In genomic region chr4:158787718-158788441, GRCh38 we compare ENCODE assay signal across 17 cellular contexts. TPM values are rescaled to one million over a fixed set of nuclear protein-coding genes. Genes with fewer than 3 reads are reported as not detected.
A peak's percentile ranks its signal among the peaks of the same experiment; 100 is the strongest.
DNase-seq lines count a peak whose midpoint lies in the region; ATAC-seq, FAIRE-seq and TF ChIP-seq lines count a peak whose summit lies in the region.
"Had no signal": no experiment of that assay in that cellular context is flagged by ENCODE, and none has a peak within 500 bp of the region (broad histone marks: within the 10 kb centered on the region; RNA-seq: fewer than 3 reads in every experiment).

No MANE protein-coding gene starts in this region.

- H3K27me3 ChIP-seq in Loucy (ENCODE audit: insufficient read depth, low read length, poor library complexity, severe bottlenecking) (no peaks in the 10 kb centered on the region), K562 (ENCODE audit: control insufficient read depth in 2 of 2, insufficient read depth in 2 of 2, low read length in 2 of 2) (no peaks in the 10 kb centered on the region), lower lobe of right lung (ENCODE audit: low read depth) (no peaks in the 10 kb centered on the region), subcutaneous abdominal adipose tissue (ENCODE audit: control insufficient read depth in 5 of 5, insufficient read depth in 4 of 5, low read length in 5 of 5) (no peaks in the 10 kb centered on the region)
- H3K27me3 ChIP-seq: brain microvascular endothelial cell had no signal

- H3K36me3 ChIP-seq in Loucy (ENCODE audit: insufficient read depth, low read length) (no peaks in the 10 kb centered on the region), K562 (ENCODE audit: control insufficient read depth, insufficient read depth, low read length) (no peaks in the 10 kb centered on the region), lower lobe of right lung (no peaks in the 10 kb centered on the region), subcutaneous abdominal adipose tissue (ENCODE audit: control insufficient read depth in 5 of 5, insufficient read depth in 5 of 5, low read length in 5 of 5) (no peaks in the 10 kb centered on the region)
- H3K36me3 ChIP-seq: brain microvascular endothelial cell had no signal

- WGBS in K562 (ENCODE audit: insufficient coverage, low coverage, missing lambda C conversion rate): 24% methylated on average over 15 of the region's 15 CpGs

- H3K27ac ChIP-seq in K562 (ENCODE audit: extremely low read depth, low read depth, low read length) (no peak overlapping the region), lower lobe of right lung (peak overlapping the region; percentile 21), subcutaneous abdominal adipose tissue (ENCODE audit: low read depth, low read length) (peak overlapping the region; percentile 94)
- H3K27ac ChIP-seq: brain microvascular endothelial cell had no signal

- CTCF ChIA-PET in K562 (lab: Yijun Ruan, JAX; ENCODE audit: low intra/inter-chr PET ratio): no interaction called here
- CTCF ChIA-PET in activated CD8-positive, alpha-beta T cell treated with anti-CD3 and anti-CD28 coated beads, Interleukin-2, amount 10 ng/mL, durations not matched to agents 7 days and 5 days (lab: Charles Lee): interaction anchor here (1.3 kb wide), 1 partner anchor 35 kb away, joined by 3 read pairs; no protein-coding TSS in a partner anchor

- ATAC-seq in K562 (peak; percentile 91), lower lobe of right lung (peak in 1 of 2 donors; percentile 18), GM19035 (IDR thresholded peaks at IDR 0.05; ENCODE audit: unreplicated experiment) (no peak), GM18868 (IDR thresholded peaks at IDR 0.05; ENCODE audit: unreplicated experiment) (no peak)
- no peak for ATAC-seq in activated CD8-positive, alpha-beta T cell treated with anti-CD3 and anti-CD28 coated beads, Interleukin-2, amount 10 ng/mL, durations not matched to agents 7 days and 5 days
- ATAC-seq: activated naive CD4-positive, alpha-beta T cell treated with anti-CD3 and anti-CD28 coated beads, Interleukin-2, amount 50 U/mL, for 72 hours had no signal

- H4K20me1 ChIP-seq in Loucy (ENCODE audit: insufficient read depth, low read length, poor library complexity, severe bottlenecking) (no peaks in the 10 kb centered on the region), K562 (replicated peaks; ENCODE audit: control insufficient read depth, insufficient read depth, low read length) (peaks cover 9% of the 10 kb centered on the region; the same call in 1 of the 2 replicates)

- no peak overlapping the region for H3K4me3 Mint-ChIP-seq in activated CD8-positive, alpha-beta T cell treated with anti-CD3 and anti-CD28 coated beads, Interleukin-2, amount 10 ng/mL, durations not matched to agents 7 days and 5 days
- H3K4me3 Mint-ChIP-seq: activated CD4-positive, alpha-beta memory T cell treated with anti-CD3 and anti-CD28 coated beads, Interleukin-2, amount 10 ng/mL, durations not matched to agents 7 days and 5 days had no signal

- H3F3A ChIP-seq in Loucy (ENCODE audit: low read depth): no peaks in the 10 kb centered on the region

- no peak overlapping the region for H3K27ac Mint-ChIP-seq in activated CD8-positive, alpha-beta T cell treated with anti-CD3 and anti-CD28 coated beads, Interleukin-2, amount 10 ng/mL, durations not matched to agents 7 days and 5 days
- H3K27ac Mint-ChIP-seq: activated CD4-positive, alpha-beta memory T cell treated with anti-CD3 and anti-CD28 coated beads, Interleukin-2, amount 10 ng/mL, durations not matched to agents 7 days and 5 days; activated naive CD4-positive, alpha-beta T cell treated with anti-CD3 and anti-CD28 coated beads, Interleukin-2, amount 50 U/mL, for 72 hours had no signal

- TF ChIP-seq POLR2A in K562 (conservative IDR thresholded peaks at IDR 0.05): no peak

- POLR2A ChIA-PET in K562 (lab: Yijun Ruan, JAX): interaction anchor here (0.5 to 1.9 kb wide), 5 partner anchors 11 to 627 kb away, joined by 3 to 6 read pairs (median 4); no protein-coding TSS in a partner anchor
- POLR2A ChIA-PET in activated CD8-positive, alpha-beta T cell treated with anti-CD3 and anti-CD28 coated beads, Interleukin-2, amount 10 ng/mL, durations not matched to agents 7 days and 5 days (lab: Charles Lee): no interaction called here

- no peak overlapping the region for H2AFZ ChIP-seq in Loucy (ENCODE audit: low read length)
- H2AFZ ChIP-seq in K562 (ENCODE audit: low read depth, low read length): peak overlapping the region; percentile 11; the same call in 1 of the 2 replicates

- TF ChIP-seq CTCF in Loucy (conservative IDR thresholded peaks at IDR 0.05; ENCODE audit: low read length) (no peak), K562 (IDR thresholded peaks at IDR 0.05 in 2 of 3, conservative IDR thresholded peaks at IDR 0.05 in 1 of 3; ENCODE audit: insufficient read depth in 2 of 3, low read depth in 1 of 3, low read length in 3 of 3) (peak in 2 of 3 experiments; percentile 14 to 21; a peak in 1 of 6 replicates), lower lobe of right lung (IDR thresholded peaks at IDR 0.05) (no peak)

- in situ Hi-C loops in K562 (cut with MboI): no loop called here

- H3K4me2 ChIP-seq in Loucy (ENCODE audit: low read depth, low read length, poor library complexity, severe bottlenecking): peak overlapping the region; percentile 56
- H3K4me2 ChIP-seq in K562 (ENCODE audit: insufficient read depth, low read length): peak overlapping the region; percentile 59

- BruUV-seq in K562 (replicated peaks; lab: Mats Ljungman, UMichigan): no TSS peak

- no peaks in the 10 kb centered on the region for H3K36me3 Mint-ChIP-seq in activated CD8-positive, alpha-beta T cell treated with anti-CD3 and anti-CD28 coated beads, Interleukin-2, amount 10 ng/mL, durations not matched to agents 7 days and 5 days (ENCODE audit: low read depth)
- H3K36me3 Mint-ChIP-seq: activated naive CD4-positive, alpha-beta T cell treated with anti-CD3 and anti-CD28 coated beads, Interleukin-2, amount 50 U/mL, for 72 hours had no signal

- H3K9me1 ChIP-seq in K562 (ENCODE audit: control insufficient read depth, insufficient read depth, low read length): no peaks in the 10 kb centered on the region

- H3K9me3 Mint-ChIP-seq in activated CD8-positive, alpha-beta T cell treated with anti-CD3 and anti-CD28 coated beads, Interleukin-2, amount 10 ng/mL, durations not matched to agents 7 days and 5 days (ENCODE audit: insufficient read depth): no peaks in the 10 kb centered on the region
- H3K9me3 Mint-ChIP-seq: activated CD4-positive, alpha-beta memory T cell treated with anti-CD3 and anti-CD28 coated beads, Interleukin-2, amount 10 ng/mL, durations not matched to agents 7 days and 5 days; activated naive CD4-positive, alpha-beta T cell treated with anti-CD3 and anti-CD28 coated beads, Interleukin-2, amount 50 U/mL, for 72 hours had no signal

- TF ChIP-seq EP300 in K562 (IDR thresholded peaks at IDR 0.05; ENCODE audit: low read length): no peak

- H3K4me1 ChIP-seq in Loucy (ENCODE audit: insufficient read depth, low read length, poor library complexity, severe bottlenecking) (peaks cover 65% of the 10 kb centered on the region), K562 (replicated peaks in 1 of 2; ENCODE audit: control insufficient read depth in 2 of 2, insufficient read depth in 2 of 2, low read length in 2 of 2) (peaks cover 0 to 43% of the 10 kb centered on the region in 2 experiments; a peak in 3 of 5 replicates), lower lobe of right lung (peaks cover 60% of the 10 kb centered on the region), subcutaneous abdominal adipose tissue (ENCODE audit: control insufficient read depth in 5 of 5, insufficient read depth in 5 of 5, low read length in 5 of 5) (peaks cover 16 to 63% (median 56%) of the 10 kb centered on the region in 5 donors)

- no peaks in the 10 kb centered on the region for H3K9me3 ChIP-seq in Loucy (ENCODE audit: insufficient read depth, low read depth, low read length)
- H3K9me3 ChIP-seq in K562 (replicated peaks; ENCODE audit: control insufficient read depth, insufficient read depth, low read depth, low read length): no peaks in the 10 kb centered on the region
- no peaks in the 10 kb centered on the region for H3K9me3 ChIP-seq in lower lobe of right lung
- no peaks in the 10 kb centered on the region for H3K9me3 ChIP-seq in subcutaneous abdominal adipose tissue (ENCODE audit: control insufficient read depth in 5 of 5, low read length in 5 of 5)

- H3K9me2 ChIP-seq in Loucy (replicated peaks; ENCODE audit: low read depth, low read length): no peaks in the 10 kb centered on the region

- H3K4me3 ChIP-seq in Loucy (ENCODE audit: low read length, poor library complexity, severe bottlenecking) (no peak overlapping the region), K562 (no peak overlapping the region), lower lobe of right lung (no peak overlapping the region), subcutaneous abdominal adipose tissue (ENCODE audit: low read depth in 1 of 5, low read length in 5 of 5) (peak overlapping the region in 3 of 5 donors; percentile 27 to 61 (median 33))

- FAIRE-seq in K562 (lab: Jason Lieb, UNC): peak; percentile 85

- peak in 1 of 2 experiments; percentile 11; a peak in 1 of 4 replicates for TF ChIP-seq RAD21 in K562 (CRISPR knock-in tag; conservative IDR thresholded peaks at IDR 0.05 in 1 of 2, IDR thresholded peaks at IDR 0.05 in 1 of 2)

- H3K79me2 ChIP-seq in Loucy (ENCODE audit: insufficient read depth, low read length): peaks cover 95% of the 10 kb centered on the region
- H3K79me2 ChIP-seq in K562 (ENCODE audit: control insufficient read depth, insufficient read depth, low read length): peaks cover 48% of the 10 kb centered on the region; the same call in 2 of the 3 replicates

- H3K4me1 Mint-ChIP-seq in activated CD8-positive, alpha-beta T cell treated with anti-CD3 and anti-CD28 coated beads, Interleukin-2, amount 10 ng/mL, durations not matched to agents 7 days and 5 days (ENCODE audit: low read depth): peaks cover 9% of the 10 kb centered on the region

- peak overlapping the region; percentile 40 for H3K9ac ChIP-seq in Loucy (ENCODE audit: low read depth, low read length, poor library complexity, severe bottlenecking)
- H3K9ac ChIP-seq in K562 (ENCODE audit: insufficient read depth in 1 of 2, low read depth in 2 of 2, low read length in 2 of 2): peak overlapping the region in 1 of 2 experiments; percentile 5; a peak in 1 of 4 replicates
- H3K9ac ChIP-seq in subcutaneous abdominal adipose tissue (ENCODE audit: low read length in 5 of 5): peak overlapping the region in 4 of 5 donors; percentile 21 to 63 (median 46)

- intact Hi-C loops in K562 (cut with micrococcal nuclease): loop anchor here (5.0 kb wide), 1 partner anchor 49 kb away; no protein-coding TSS in a partner anchor
- intact Hi-C loops in lower lobe of right lung (cut with DNase I): no loop called here

- H3K27me3 Mint-ChIP-seq in activated CD8-positive, alpha-beta T cell treated with anti-CD3 and anti-CD28 coated beads, Interleukin-2, amount 10 ng/mL, durations not matched to agents 7 days and 5 days (ENCODE audit: low read depth): no peaks in the 10 kb centered on the region
- H3K27me3 Mint-ChIP-seq: activated CD4-positive, alpha-beta memory T cell treated with anti-CD3 and anti-CD28 coated beads, Interleukin-2, amount 10 ng/mL, durations not matched to agents 7 days and 5 days had no signal

- DNase-seq in K562 (ENCODE audit: extremely low read depth in 1 of 4, low spot score in 3 of 4): peak in 2 of 4 experiments; percentile 70 to 79
- DNase-seq in lower lobe of right lung: no peak
- DNase-seq in NCI-H526 (lab: John Stamatoyannopoulos, UW): no peak
- DNase-seq in activated CD8-positive, alpha-beta T cell treated with anti-CD3 and anti-CD28 coated beads, Interleukin-2, amount 10 ng/mL, durations not matched to agents 7 days and 5 days: no peak
- DNase-seq: activated CD4-positive, alpha-beta memory T cell treated with anti-CD3 and anti-CD28 coated beads, Interleukin-2, amount 10 ng/mL, durations not matched to agents 7 days and 5 days; activated T-cell treated with anti-CD3 and anti-CD28 coated beads, Interleukin-2, amount 50 U/mL, for 48 hours; brain microvascular endothelial cell; midbrain; NCI-H1048; NCI-H748 treated with DMSO at 0.1 percent for 48 hours; RPMI8226; stimulated activated CD4-positive, alpha-beta T cell treated with anti-CD3 and anti-CD28 coated beads, Interleukin-4, amount 100 ng/mL, for 1 hour had no signal

RNA-seq across cellular contexts. Expression of gene FNIP2, which starts 19.1 kb away (rescaled TPM):
- total RNA-seq in K562 (2011; cell fraction: chromatin; rRNA removed; ENCODE audit: low replicate concordance): 19.6 and 35.6 TPM in 2 replicates
- 6.0 and 7.4 TPM in 2 replicates for total RNA-seq in K562 (2011; cell fraction: nucleolus; rRNA removed)
- total RNA-seq in K562 (2011; cell fraction: nucleoplasm; rRNA removed): 18.3 and 23.7 TPM in 2 replicates
- 6.3 and 7.3 TPM in 2 replicates for total RNA-seq in K562 (2014; rRNA removed)
- 11.7 and 12.4 TPM in 2 replicates for total RNA-seq in K562 (2014; rRNA removed; fragmentation: Illumina TruSeq; extraction: Trizol)
- total RNA-seq in K562 (2015; rRNA removed; fragmentation: Illumina TruSeq; extraction: Trizol): 14.5 and 15.5 TPM in 2 replicates
- total RNA-seq in K562 (2021): 9.7 and 11.6 TPM in 2 replicates
- polyA plus RNA-seq in K562 (2011; rRNA removed): 5.5 and 8.3 TPM in 2 replicates
- polyA plus RNA-seq in K562 (2011; cell fraction: cytosol; rRNA removed): 2.4 and 3.9 TPM in 2 replicates
- 4.0 and 5.3 TPM in 2 replicates for polyA plus RNA-seq in K562 (2011; cell fraction: nucleus; rRNA removed)
- polyA plus RNA-seq in K562 (2012): 6.9 and 9.7 TPM in 2 replicates
- 7.9 and 8.7 TPM in 2 replicates for polyA plus RNA-seq in K562 (2014; fragmentation: Illumina TruSeq; extraction: Trizol)
- polyA plus RNA-seq in K562 (2014; fragmentation: Nextera tagmentation; extraction: Ambion mirVana): 1 to 10 TPM; 1.7 to 2.8 TPM
- 4.9 and 6.3 TPM in 2 replicates for polyA plus RNA-seq in K562 (2014; rRNA removed)
- 19.4 and 22.2 TPM in 2 replicates for polyA minus RNA-seq in K562 (2011; rRNA and poly(A)+ RNA removed)
- 6.7 and 9.5 TPM in 2 replicates for polyA minus RNA-seq in K562 (2011; cell fraction: cytosol; rRNA and poly(A)+ RNA removed)
- polyA minus RNA-seq in K562 (2011; cell fraction: nucleus; rRNA and poly(A)+ RNA removed): 7.5 and 9.8 TPM in 2 replicates
- 90.7 TPM for total RNA-seq in lower lobe of right lung
- 10 to 100 TPM; 13.1 to 13.7 TPM for total RNA-seq in activated CD8-positive, alpha-beta T cell treated with anti-CD3 and anti-CD28 coated beads, Interleukin-2, amount 10 ng/mL, durations not matched to agents 7 days and 5 days

Comparison
In these comparisons a context has a peak if more than half of its experiments do, and no peak if none do; other contexts are left out.
1. H3K4me3 ChIP-seq: peak in subcutaneous abdominal adipose tissue (3 of 5); none in Loucy (single experiment), K562 (single experiment) and lower lobe of right lung (single experiment).
2. CTCF ChIP-seq: peak in K562 (2 of 3); none in Loucy (single experiment) and lower lobe of right lung (single experiment).